ENCODE assay signal across 10 cellular contexts in the genomic region with DNA sequence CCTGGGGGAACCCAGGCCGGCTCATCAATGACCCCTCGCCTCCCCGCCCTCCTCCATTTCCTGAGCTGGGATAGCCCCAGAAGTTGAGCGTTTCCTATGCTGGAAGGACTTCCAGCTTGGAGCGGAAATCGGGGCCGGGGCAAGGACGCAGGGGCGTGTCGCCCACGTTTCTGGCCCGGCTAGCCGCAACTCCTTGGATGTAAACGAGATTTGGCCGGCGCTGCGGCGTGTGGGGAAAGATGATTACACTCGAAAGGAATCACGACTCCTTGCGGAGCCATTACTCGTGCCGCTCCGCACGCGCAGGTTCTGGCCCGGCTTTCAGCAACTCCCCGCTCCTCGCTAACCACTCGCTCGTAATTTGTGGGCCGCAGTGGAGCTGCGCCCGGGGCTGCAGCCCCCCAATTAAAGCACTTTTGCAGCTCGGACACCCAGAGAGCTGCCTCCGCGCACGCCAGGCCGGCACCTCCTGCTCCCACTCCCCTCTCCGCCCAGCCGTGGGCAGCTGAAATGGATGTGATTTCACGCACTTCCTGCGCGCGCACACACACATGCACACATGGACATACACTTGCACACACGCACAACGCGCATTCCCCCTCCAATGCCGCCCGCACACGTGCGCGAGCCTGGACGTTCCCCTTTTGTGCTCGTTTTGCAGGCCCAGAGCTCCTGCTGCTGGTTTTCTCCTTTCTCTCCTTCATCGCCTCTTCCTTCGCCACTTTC. TPM values are rescaled to one million over a fixed set of nuclear protein-coding genes. Genes with fewer than 3 reads are reported as not detected.
DNase-seq lines count a peak whose midpoint lies in the region; ATAC-seq and TF ChIP-seq lines count a peak whose summit lies in the region.
"Had no signal": no experiment of that assay in that cellular context is flagged by ENCODE, and none has a peak within 500 bp of the region (broad histone marks: within the 10 kb centered on the region; RNA-seq: fewer than 3 reads in every experiment).

No MANE protein-coding gene starts in this region.

- H2AFZ ChIP-seq in ACC112 (ENCODE audit: low read length, unreplicated experiment) (no peak overlapping the region), GM23248 (no peak overlapping the region; the same call in 1 of the 2 replicates)

- TF ChIP-seq CTCF in mucosa of descending colon (IDR thresholded peaks at IDR 0.05) (no peak), vagina (IDR thresholded peaks at IDR 0.05) (no peak)

- DNase-seq in GM23248 = peak; percentile 69
- no peak for DNase-seq in mucosa of descending colon
- no peak for DNase-seq in left lobe of liver (ENCODE audit: low spot score)
- no peak for DNase-seq in vagina (ENCODE audit: extremely low spot score in 2 of 2)
- DNase-seq: GOT3, T1000 had no signal

- in situ Hi-C loops in GM23248 (cut with MboI) = no loop called here

- H3K9me2 ChIP-seq in GM23248 (ENCODE audit: insufficient read depth) = no peaks in the 10 kb centered on the region

- H3K27ac ChIP-seq in ACC112 (ENCODE audit: low read depth, low read length) (no peak overlapping the region), GM23248 (no peak overlapping the region), cingulate gyrus (ENCODE audit: low read depth, low read length) (peak overlapping the region; percentile 39), vagina (no peak overlapping the region)

- H3K79me2 ChIP-seq in ACC112 (ENCODE audit: control insufficient read depth, insufficient read depth, low read length, unreplicated experiment) (no peaks in the 10 kb centered on the region), GM23248 (ENCODE audit: insufficient read depth) (no peaks in the 10 kb centered on the region)

- no peaks in the 10 kb centered on the region for H3K9me3 ChIP-seq in GM23248 (ENCODE audit: low read depth)
- no peaks in the 10 kb centered on the region for H3K9me3 ChIP-seq in mucosa of descending colon
- H3K9me3 ChIP-seq in vagina = no peaks in the 10 kb centered on the region

- ATAC-seq in mucosa of descending colon (peak; percentile 22), HG03354 (IDR thresholded peaks at IDR 0.05; ENCODE audit: poor library complexity, severe bottlenecking, unreplicated experiment) (no peak), left lobe of liver (no peak), HG03460 (IDR thresholded peaks at IDR 0.05; ENCODE audit: unreplicated experiment) (no peak)

- H3K4me3 ChIP-seq in ACC112 (ENCODE audit: low read depth, low read length) (peak overlapping the region; percentile 50), GM23248 (peak overlapping the region; percentile 34), mucosa of descending colon (no peak overlapping the region), vagina (peak overlapping the region in 1 of 2 donors; percentile 14)

- intact Hi-C loops in mucosa of descending colon (cut with DNase I, micrococcal nuclease) (no loop called here), vagina (cut with DNase I) (no loop called here)

- H4K20me1 ChIP-seq in GM23248 (ENCODE audit: insufficient read depth) = no peaks in the 10 kb centered on the region

- H3K4me1 ChIP-seq in ACC112 (ENCODE audit: control insufficient read depth, insufficient read depth, low read length, unreplicated experiment) (no peaks in the 10 kb centered on the region), GM23248 (ENCODE audit: insufficient read depth) (0 out of 2 replicates have a peak, but pooled peaks cover 3% of the 10 kb centered on the region), mucosa of descending colon (ENCODE audit: low read depth) (peaks cover 34% of the 10 kb centered on the region), vagina (peaks cover 30% of the 10 kb centered on the region)

- no peak for TF ChIP-seq POLR2A in vagina (IDR thresholded peaks at IDR 0.05)

- no peaks in the 10 kb centered on the region for H3K36me3 ChIP-seq in ACC112 (ENCODE audit: insufficient read depth, low read length)
- H3K36me3 ChIP-seq in GM23248 (ENCODE audit: low read depth) = no peaks in the 10 kb centered on the region
- no peaks in the 10 kb centered on the region for H3K36me3 ChIP-seq in mucosa of descending colon (ENCODE audit: low read depth)
- H3K36me3 ChIP-seq in vagina = no peaks in the 10 kb centered on the region

- peak overlapping the region; percentile 46 for H3K4me2 ChIP-seq in GM23248 (ENCODE audit: unreplicated experiment)

- no peak overlapping the region for H3K9ac ChIP-seq in GM23248

- no peaks in the 10 kb centered on the region for H3F3A ChIP-seq in GM23248 (ENCODE audit: insufficient read depth)

- H3K27me3 ChIP-seq in ACC112 (ENCODE audit: insufficient read depth, low read length) (peaks cover 97% of the 10 kb centered on the region), GM23248 (replicated peaks; ENCODE audit: insufficient read depth) (peaks cover 91% of the 10 kb centered on the region), vagina (peaks cover 25% of the 10 kb centered on the region)

- WGBS in GM23248 (ENCODE audit: low coverage in 1 of 2, low lambda C conversion rate in 2 of 2, missing lambda C conversion rate in 2 of 2), 2 experiments = 8 to 9% methylated on average over 54 to 56 of the region's 57 CpGs

RNA-seq across cellular contexts. Expression of a gene that starts 15.7 kb away (rescaled TPM):
- not detected in 2 replicates for total RNA-seq in GM23248 (2014; rRNA removed; shearing (Covaris generic))
- not detected in 2 replicates for polyA plus RNA-seq in GM23248 (2016; fragmentation: Nextera tagmentation; extraction: Ambion mirVana)
- total RNA-seq in mucosa of descending colon (not detected), left lobe of liver (not detected), vagina (not detected)

RNA-seq across cellular contexts. Expression of a gene that starts 25.7 kb away (rescaled TPM):
- not detected in 2 replicates for total RNA-seq in GM23248 (2014; rRNA removed; shearing (Covaris generic))
- not detected in 2 replicates for polyA plus RNA-seq in GM23248 (2016; fragmentation: Nextera tagmentation; extraction: Ambion mirVana)
- total RNA-seq in mucosa of descending colon = under 1 TPM in 2 of 3 donors, not detected in 1; 0.09 to 0.31 TPM
- total RNA-seq in left lobe of liver = 0.38 TPM
- not detected for total RNA-seq in vagina
